22 cellular contexts compared by ENCODE assay signal in the genomic region with DNA sequence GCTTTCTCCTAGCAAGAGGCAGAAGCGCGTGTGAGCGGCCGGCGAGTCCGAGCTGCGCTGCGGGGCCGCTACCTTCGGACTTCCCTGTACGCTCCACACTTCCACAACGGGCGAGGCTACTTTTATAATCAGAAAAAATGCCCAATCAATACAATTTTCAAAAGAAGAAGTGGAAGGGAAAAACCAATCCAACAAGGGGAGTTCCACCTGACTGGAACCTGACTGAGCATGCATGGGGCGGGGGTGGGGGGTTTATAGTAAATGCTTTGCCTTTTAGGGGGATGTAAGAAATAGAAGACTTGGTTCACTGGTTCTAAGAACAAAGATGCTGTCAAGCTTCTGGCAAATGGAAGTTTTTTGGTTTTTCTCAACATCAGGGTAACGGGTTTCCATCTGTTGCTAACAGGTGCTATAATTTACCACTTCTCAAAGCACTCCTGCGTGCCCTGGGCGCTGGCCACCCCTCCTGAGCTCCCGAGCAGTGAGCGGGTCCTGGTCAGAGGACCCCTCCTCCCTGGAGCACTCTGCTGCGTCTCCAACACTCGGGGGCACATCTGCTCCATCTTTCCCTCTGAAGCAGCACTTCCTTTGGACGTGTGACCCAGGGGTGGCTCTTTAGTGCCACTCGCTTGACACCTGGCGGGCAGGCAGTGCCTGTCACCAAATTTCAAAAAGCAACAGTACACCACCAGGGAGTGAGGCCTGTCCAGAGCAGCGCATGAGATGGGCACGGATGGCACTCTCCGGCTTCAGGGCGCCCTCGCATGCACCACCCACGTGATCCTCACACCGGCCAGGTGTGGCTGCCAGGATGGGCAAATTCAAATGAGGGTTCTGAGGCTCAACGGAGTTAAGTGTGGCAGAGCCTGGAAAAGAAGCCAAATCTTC. TPM values are rescaled to one million over a fixed set of nuclear protein-coding genes. Genes with fewer than 3 reads are reported as not detected.
DNase-seq lines count a peak whose midpoint lies in the region; ATAC-seq, FAIRE-seq and TF ChIP-seq lines count a peak whose summit lies in the region.
"Had no signal": no experiment of that assay in that cellular context is flagged by ENCODE, and none has a peak within 500 bp of the region (broad histone marks: within the 10 kb centered on the region; RNA-seq: fewer than 3 reads in every experiment).

No MANE protein-coding gene starts in this region.

- H3K9me3 ChIP-seq in GM12878 (replicated peaks; ENCODE audit: control insufficient read depth, insufficient read depth, low read length) (no peaks in the 10 kb centered on the region), thymus (ENCODE audit: control insufficient read depth) (no peaks in the 10 kb centered on the region), mucosa of descending colon (no peaks in the 10 kb centered on the region)
- H3K9me3 ChIP-seq: A549, breast epithelium, neutrophil, right atrium auricular region, transverse colon had no signal

- H2AFZ ChIP-seq in GM12878 (ENCODE audit: control insufficient read depth, low read depth, low read length): no peak overlapping the region; the same call in none of the 2 replicates

- RAD21 ChIA-PET in GM12878 (lab: Charles Lee; ENCODE audit: unreplicated experiment): interaction anchor here (1.0 to 8.8 kb wide), 7 partner anchors 11 to 280 kb away, joined by 4 to 77 read pairs (median 11); a partner anchor contains a TSS

- intact Hi-C loops in GM12878 (cut with micrococcal nuclease; ENCODE audit: unreplicated experiment): loop anchor here (1.0 kb wide), 2 partner anchors 17 to 54 kb away; no protein-coding TSS in a partner anchor
- intact Hi-C loops in mucosa of descending colon (cut with DNase I, micrococcal nuclease): no loop called here

- peak; percentile 26; the same call in 1 of the 2 replicates for TF ChIP-seq RAD21 in GM12878 (IDR thresholded peaks at IDR 0.05; ENCODE audit: insufficient read depth, low read depth, low read length)

- ATAC-seq in activated naive CD8-positive, alpha-beta T cell treated with anti-CD3 and anti-CD28 coated beads, Interleukin-2, amount 50 U/mL, for 24 hours: no peak
- ATAC-seq in GM12878 (peak; percentile 27), mucosa of descending colon (no peak)
- ATAC-seq: A549 had no signal

- peaks cover 19% of the 10 kb centered on the region for H3K4me1 Mint-ChIP-seq in activated naive CD8-positive, alpha-beta T cell treated with anti-CD3 and anti-CD28 coated beads, Interleukin-2, amount 50 U/mL, for 24 hours
- H3K4me1 Mint-ChIP-seq in activated naive CD8-positive, alpha-beta T cell treated with anti-CD3 and anti-CD28 coated beads for 36 hours: peaks cover 12% of the 10 kb centered on the region
- H3K4me1 Mint-ChIP-seq: CD4-positive, CD25-positive, alpha-beta regulatory T cell had no signal

- H3K27ac ChIP-seq in GM12878 (ENCODE audit: control insufficient read depth, insufficient read depth) (peak overlapping the region; percentile 100), thymus (ENCODE audit: low read depth) (peak overlapping the region; percentile 69)
- H3K27ac ChIP-seq: A549, breast epithelium, epithelial cell of prostate, neutrophil, right atrium auricular region, transverse colon had no signal

- no peak overlapping the region for H3K4me3 Mint-ChIP-seq in activated naive CD8-positive, alpha-beta T cell treated with anti-CD3 and anti-CD28 coated beads, Interleukin-2, amount 50 U/mL, for 24 hours
- H3K4me3 Mint-ChIP-seq in activated naive CD8-positive, alpha-beta T cell treated with anti-CD3 and anti-CD28 coated beads for 36 hours: no peak overlapping the region
- H3K4me3 Mint-ChIP-seq: CD4-positive, CD25-positive, alpha-beta regulatory T cell had no signal

- in situ Hi-C loops in GM12878 (cut with MboI): no loop called here

- SMC1A ChIA-PET in GM12878 (lab: Charles Lee; ENCODE audit: uncharacterized antibody, unreplicated experiment): interaction anchor here (0.6 to 2.3 kb wide), 7 partner anchors 10 to 281 kb away, joined by 3 to 14 read pairs (median 7); a partner anchor contains a TSS

- TF ChIP-seq EP300 in GM12878 (IDR thresholded peaks at IDR 0.05; ENCODE audit: borderline replicate concordance in 1 of 2, control insufficient read depth in 1 of 2, low read depth in 2 of 2, low read length in 2 of 2): peak; percentile 10 to 91; a peak in 2 of 4 replicates

- H3K4me3 ChIP-seq in GM12878: peak overlapping the region; percentile 63
- H3K4me3 ChIP-seq in thymus (ENCODE audit: low read length): no peak overlapping the region
- H3K4me3 ChIP-seq in mucosa of descending colon: no peak overlapping the region
- H3K4me3 ChIP-seq: A549, breast epithelium, right atrium auricular region, transverse colon had no signal

- H4K20me1 ChIP-seq in GM12878 (ENCODE audit: control insufficient read depth, insufficient read depth): no peaks in the 10 kb centered on the region

- H3K27me3 Mint-ChIP-seq in activated naive CD8-positive, alpha-beta T cell treated with anti-CD3 and anti-CD28 coated beads, Interleukin-2, amount 50 U/mL, for 24 hours: no peaks in the 10 kb centered on the region
- no peaks in the 10 kb centered on the region for H3K27me3 Mint-ChIP-seq in activated naive CD8-positive, alpha-beta T cell treated with anti-CD3 and anti-CD28 coated beads for 36 hours
- H3K27me3 Mint-ChIP-seq: CD4-positive, CD25-positive, alpha-beta regulatory T cell had no signal

- TF ChIP-seq POLR2A in GM19193 (IDR thresholded peaks at IDR 0.05; ENCODE audit: extremely low read depth, insufficient read depth, insufficient read length): peak; percentile 75
- peak; percentile 75 for TF ChIP-seq POLR2A in GM12878 (IDR thresholded peaks at IDR 0.05; ENCODE audit: low read depth, low read length)

- no peaks in the 10 kb centered on the region for H3K36me3 Mint-ChIP-seq in activated naive CD8-positive, alpha-beta T cell treated with anti-CD3 and anti-CD28 coated beads, Interleukin-2, amount 50 U/mL, for 24 hours (ENCODE audit: low read depth)
- peaks cover 1% of the 10 kb centered on the region for H3K36me3 Mint-ChIP-seq in activated naive CD8-positive, alpha-beta T cell treated with anti-CD3 and anti-CD28 coated beads for 36 hours

- H3K79me2 ChIP-seq in GM12878 (ENCODE audit: control insufficient read depth, insufficient read depth, low read length): peaks cover 25% of the 10 kb centered on the region

- FAIRE-seq in GM12878 (lab: Jason Lieb, UNC): peak; percentile 71
- FAIRE-seq: A549 had no signal

- no TSS peak for BruUV-seq in GM12878 (replicated peaks; lab: Mats Ljungman, UMichigan)

- POLR2A ChIA-PET in GM12878 (lab: Charles Lee): interaction anchor here (0.6 to 8.5 kb wide), 5 partner anchors 10 to 297 kb away, joined by 3 to 85 read pairs (median 4); no protein-coding TSS in a partner anchor

- CTCF ChIA-PET in GM12878 (lab: Yijun Ruan, JAX): interaction anchor here (0.8 to 7.9 kb wide), 10 partner anchors 10 to 281 kb away, joined by 3 to 70 read pairs (median 5); a partner anchor contains a TSS

- H3K36me3 ChIP-seq in GM12878 (ENCODE audit: control insufficient read depth in 2 of 2, insufficient read depth in 2 of 2, low read length in 1 of 2): peaks cover 0 to 1% of the 10 kb centered on the region in 2 experiments; a peak in 2 of 4 replicates
- H3K36me3 ChIP-seq in thymus (ENCODE audit: control insufficient read depth, insufficient read depth): no peaks in the 10 kb centered on the region
- H3K36me3 ChIP-seq in mucosa of descending colon (ENCODE audit: low read depth): no peaks in the 10 kb centered on the region
- H3K36me3 ChIP-seq: breast epithelium, neutrophil, transverse colon had no signal

- peak overlapping the region; percentile 95 for H3K4me2 ChIP-seq in GM12878 (ENCODE audit: control insufficient read depth, insufficient read depth)
- H3K4me2 ChIP-seq: A549 had no signal

- WGBS in GM12878 (ENCODE audit: insufficient coverage, insufficient replicate concordance, low lambda C conversion rate, missing lambda C conversion rate): 34% methylated on average over 32 of the region's 32 CpGs
- WGBS in thymus: 76% methylated on average over 32 of the region's 32 CpGs

- no peak for DNase-seq in activated naive CD8-positive, alpha-beta T cell treated with anti-CD3 and anti-CD28 coated beads, Interleukin-2, amount 50 U/mL, for 24 hours
- no peak for DNase-seq in activated naive CD8-positive, alpha-beta T cell treated with anti-CD3 and anti-CD28 coated beads for 36 hours
- DNase-seq in GM12878 (ENCODE audit: low read depth, low spot score) (no peak), NCI-H1105 treated with DMSO at 0.1 percent for 48 hours (lab: John Stamatoyannopoulos, UW) (no peak), mucosa of descending colon (no peak), SW480 (ENCODE audit: low spot score) (no peak)
- DNase-seq: CD4-positive, CD25-positive, alpha-beta regulatory T cell; foreskin melanocyte; IMR-90; midbrain; NCI-H2029 treated with DMSO at 0.1 percent for 48 hours; NCI-H524; stimulated activated naive CD4-positive, alpha-beta T cell; T-helper 2 cell; transverse colon had no signal

- no peaks in the 10 kb centered on the region for H3K27me3 ChIP-seq in GM12878 (replicated peaks in 1 of 2; ENCODE audit: control insufficient read depth in 2 of 2, insufficient read depth in 2 of 2, low read length in 1 of 2)
- no peaks in the 10 kb centered on the region for H3K27me3 ChIP-seq in thymus (ENCODE audit: control insufficient read depth, insufficient read depth)
- H3K27me3 ChIP-seq: breast epithelium, neutrophil, right atrium auricular region, transverse colon had no signal

- peak overlapping the region; percentile 49 for H3K27ac Mint-ChIP-seq in activated naive CD8-positive, alpha-beta T cell treated with anti-CD3 and anti-CD28 coated beads, Interleukin-2, amount 50 U/mL, for 24 hours
- H3K27ac Mint-ChIP-seq in activated naive CD8-positive, alpha-beta T cell treated with anti-CD3 and anti-CD28 coated beads for 36 hours: no peak overlapping the region

- TF ChIP-seq CTCF in GM12878 (IDR thresholded peaks at IDR 0.05 in 2 of 3, conservative IDR thresholded peaks at IDR 0.05 in 1 of 3; ENCODE audit: control insufficient read depth in 2 of 3, extremely low read depth in 1 of 3, insufficient read depth in 1 of 3, low read depth in 3 of 3, low read length in 3 of 3) (peak in 2 of 3 experiments; percentile 22 to 48; a peak in 3 of 6 replicates), mucosa of descending colon (IDR thresholded peaks at IDR 0.05) (no peak)

- peaks cover 75% of the 10 kb centered on the region for H3K4me1 ChIP-seq in GM12878 (ENCODE audit: control insufficient read depth, insufficient read depth, low read length)
- H3K4me1 ChIP-seq in thymus (ENCODE audit: control insufficient read depth, insufficient read depth, low read length): peaks cover 52% of the 10 kb centered on the region
- no peaks in the 10 kb centered on the region for H3K4me1 ChIP-seq in mucosa of descending colon (ENCODE audit: low read depth)
- H3K4me1 ChIP-seq: A549, breast epithelium, right atrium auricular region had no signal

- peak overlapping the region; percentile 97 for H3K9ac ChIP-seq in GM12878 (ENCODE audit: control insufficient read depth, insufficient read depth, low read length)

- H3K9me3 Mint-ChIP-seq in activated naive CD8-positive, alpha-beta T cell treated with anti-CD3 and anti-CD28 coated beads, Interleukin-2, amount 50 U/mL, for 24 hours: no peaks in the 10 kb centered on the region
- no peaks in the 10 kb centered on the region for H3K9me3 Mint-ChIP-seq in activated naive CD8-positive, alpha-beta T cell treated with anti-CD3 and anti-CD28 coated beads for 36 hours
- H3K9me3 Mint-ChIP-seq: CD4-positive, CD25-positive, alpha-beta regulatory T cell had no signal

RNA-seq across cellular contexts. Expression of a gene that starts 21.6 kb away (rescaled TPM):
- 10 to 100 TPM; 19.6 to 22.0 TPM for total RNA-seq in activated naive CD8-positive, alpha-beta T cell treated with anti-CD3 and anti-CD28 coated beads for 36 hours
- 36.6 and 37.1 TPM in 2 replicates for total RNA-seq in GM12878 (2013; cell fraction: nucleolus; rRNA removed)
- total RNA-seq in GM12878 (2014; rRNA removed) (166 and 179 TPM in 2 replicates), GM12878 (2014; rRNA removed; fragmentation: Illumina TruSeq; extraction: Trizol) (56.4 and 65.9 TPM in 2 replicates), GM12878 (2021) (126 and 131 TPM in 2 replicates), mucosa of descending colon (10 to 100 TPM; 17.9 to 35.0 (median 21.8) TPM)
- 51.7 TPM for polyA plus RNA-seq in GM12878 (2011; ENCODE audit: low read depth)
- polyA plus RNA-seq in GM12878 (2011; rRNA removed) (79.3 and 145 TPM in 2 replicates), GM12878 (2014; fragmentation: Illumina TruSeq; extraction: Trizol) (30.8 and 38.9 TPM in 2 replicates), GM12878 (2014; fragmentation: Nextera tagmentation; extraction: Ambion mirVana) (10 to 100 TPM in 1 of 2 experiments, 1 to 10 TPM in 1; 7.9 to 16.9 TPM), GM12878 (2014; rRNA removed) (241 and 247 TPM in 2 replicates), GM12878 (2016; fragmentation: Nextera tagmentation; extraction: Ambion mirVana) (100 to 1,000 TPM; 186 to 203 TPM), thymus (32.5 TPM)
- polyA plus RNA-seq in GM12878 (2011; cell fraction: cytosol; rRNA removed): 332 and 398 TPM in 2 replicates
- 195 and 197 TPM in 2 replicates for polyA plus RNA-seq in GM12878 (2011; cell fraction: nucleus; rRNA removed)
- 71.3 and 110 TPM in 2 replicates for polyA plus RNA-seq in GM12878 (2012)
- polyA minus RNA-seq in GM12878 (2011; rRNA and poly(A)+ RNA removed): 35.4 and 90.0 TPM in 2 replicates
- 31.7 and 32.0 TPM in 2 replicates for polyA minus RNA-seq in GM12878 (2011; cell fraction: cytosol; rRNA and poly(A)+ RNA removed)
- 8.3 and 16.3 TPM in 2 replicates for polyA minus RNA-seq in GM12878 (2011; cell fraction: nucleus; rRNA and poly(A)+ RNA removed)
